ENCODE assay signal across 9 cellular contexts in genomic region chr3:31959951-31960792, GRCh38. TPM values are rescaled to one million over a fixed set of nuclear protein-coding genes. Genes with fewer than 3 reads are reported as not detected.
DNase-seq lines count a peak whose midpoint lies in the region; TF ChIP-seq lines count a peak whose summit lies in the region.
"Had no signal": no experiment of that assay in that cellular context is flagged by ENCODE, and none has a peak within 500 bp of the region (broad histone marks: within the 10 kb centered on the region; RNA-seq: fewer than 3 reads in every experiment).

No MANE protein-coding gene starts in this region.

- peaks cover 37% of the 10 kb centered on the region for H3K4me1 ChIP-seq in ES-I3 (ENCODE audit: insufficient read depth, low read length)
- peaks cover 42% of the 10 kb centered on the region for H3K4me1 ChIP-seq in HUES6 (ENCODE audit: control insufficient read depth, insufficient read depth, low read length)
- peaks cover 23% of the 10 kb centered on the region for H3K4me1 ChIP-seq in osteoblast (ENCODE audit: insufficient read depth, low read length)

- H3K4me2 ChIP-seq in osteoblast (ENCODE audit: insufficient read depth, low read length), result peak overlapping the region; percentile 82

- H3K36me3 Mint-ChIP-seq in endothelial cell (ENCODE audit: low read depth, unreplicated experiment), result peaks cover 8% of the 10 kb centered on the region

- DNase-seq in endothelial cell (ENCODE audit: low spot score) (no peak), osteoblast (ENCODE audit: insufficient read length, low spot score, missing footprints) (no peak), NCI-H446 (lab: John Stamatoyannopoulos, UW) (no peak), NCI-H345 treated with DMSO at 0.1 percent for 48 hours (lab: John Stamatoyannopoulos, UW; ENCODE audit: unreplicated experiment) (no peak), NCI-H524 (lab: John Stamatoyannopoulos, UW) (no peak)
- DNase-seq in activated CD8-positive, alpha-beta memory T cell treated with anti-CD3 and anti-CD28 coated beads, Interleukin-2, amount 50 U/mL, for 48 hours, result no peak
- DNase-seq: stimulated activated naive CD8-positive, alpha-beta T cell treated with anti-CD3 and anti-CD28 coated beads, Interleukin-15, amount 100 ng/mL, for 72 hours had no signal

- peaks cover 9% of the 10 kb centered on the region for H3K9me3 ChIP-seq in ES-I3 (ENCODE audit: control insufficient read depth, insufficient read depth, low read length)
- H3K9me3 ChIP-seq in HUES6 (ENCODE audit: control insufficient read depth, insufficient read depth, low read depth, low read length), result peaks cover 11% of the 10 kb centered on the region
- H3K9me3 ChIP-seq in osteoblast (ENCODE audit: low read depth, low read length), result peaks cover 9% of the 10 kb centered on the region

- no peak for TF ChIP-seq CTCF in endothelial cell (IDR thresholded peaks at IDR 0.05; ENCODE audit: unreplicated experiment)
- TF ChIP-seq CTCF in osteoblast (IDR thresholded peaks at IDR 0.05; ENCODE audit: extremely low read depth, low read depth, low read length), result no peak

- H3K9ac ChIP-seq in ES-I3 (ENCODE audit: low read depth, low read length) (peak overlapping the region; percentile 36), HUES6 (ENCODE audit: low read length) (peak overlapping the region; percentile 54)

- H3K36me3 ChIP-seq in ES-I3 (ENCODE audit: insufficient read depth, low read length) (no peaks in the 10 kb centered on the region), HUES6 (ENCODE audit: control insufficient read depth, insufficient read depth, low read length) (peaks cover 6% of the 10 kb centered on the region; the same call in 1 of the 2 replicates), osteoblast (ENCODE audit: insufficient read depth, low read length) (no peaks in the 10 kb centered on the region)

- H3K27ac ChIP-seq in HUES6 (ENCODE audit: low read depth, low read length), result peak overlapping the region; percentile 75
- peak overlapping the region; percentile 52 for H3K27ac ChIP-seq in osteoblast (ENCODE audit: low read depth, low read length)

- peak overlapping the region; percentile 2 for H3K27ac Mint-ChIP-seq in endothelial cell (ENCODE audit: unreplicated experiment)

- H3K4me1 Mint-ChIP-seq in endothelial cell (ENCODE audit: unreplicated experiment), result peaks cover 42% of the 10 kb centered on the region

- H3K4me3 ChIP-seq in HUES6 (ENCODE audit: low read depth, low read length), result peak overlapping the region; percentile 39
- peak overlapping the region; percentile 60 for H3K4me3 ChIP-seq in osteoblast (ENCODE audit: insufficient read depth, low read length)

- H2AFZ ChIP-seq in osteoblast (ENCODE audit: low read length), result peak overlapping the region; percentile 69

- no peaks in the 10 kb centered on the region for H4K20me1 ChIP-seq in osteoblast (ENCODE audit: insufficient read depth, low read length)

- peaks cover 8% of the 10 kb centered on the region for H3K79me2 ChIP-seq in osteoblast (ENCODE audit: insufficient read depth, low read length)

- no peaks in the 10 kb centered on the region for H3K27me3 Mint-ChIP-seq in endothelial cell (ENCODE audit: unreplicated experiment)

- no peaks in the 10 kb centered on the region for H3K9me3 Mint-ChIP-seq in endothelial cell (ENCODE audit: unreplicated experiment)

- H3K27me3 ChIP-seq in HUES6 (ENCODE audit: control insufficient read depth, insufficient read depth, low read length), result no peaks in the 10 kb centered on the region
- H3K27me3 ChIP-seq in osteoblast (ENCODE audit: insufficient read depth, low read length), result no peaks in the 10 kb centered on the region

- no peak overlapping the region for H3K4me3 Mint-ChIP-seq in endothelial cell (ENCODE audit: unreplicated experiment)
- H3K4me3 Mint-ChIP-seq: stimulated activated naive CD8-positive, alpha-beta T cell treated with anti-CD3 and anti-CD28 coated beads, Interleukin-15, amount 100 ng/mL, for 72 hours had no signal

RNA-seq across cellular contexts. Expression of gene OSBPL10, which starts 20.9 kb away (rescaled TPM):
- 61.0 TPM for total RNA-seq in endothelial cell (ENCODE audit: unreplicated experiment)
- total RNA-seq in osteoblast, result 25.0 and 29.0 TPM in 2 replicates

RNA-seq across cellular contexts. Expression of gene ZNF860, which starts 21.4 kb away (rescaled TPM):
- total RNA-seq in endothelial cell (ENCODE audit: unreplicated experiment) (1.1 TPM), osteoblast (0.59 and 0.72 TPM in 2 replicates)
